ENCODE assay signal across 1 cellular context in genomic region chr6:26592649-26593048, GRCh38.
TF ChIP-seq lines count a peak whose summit lies in the region.

No MANE protein-coding gene starts in this region.

TF ChIP-seq in K562, 482 proteins besides CTCF, POLR2A, EP300 and RAD21:
- no peak for TF ChIP-seq HLTF (IDR thresholded peaks at IDR 0.05)
- TF ChIP-seq ZNF384 (IDR thresholded peaks at IDR 0.05; ENCODE audit: low read depth, low read length) = 0 out of 2 replicates have a peak, but pooled peaks have one; percentile 30
- no peak for TF ChIP-seq ZNF780A (CRISPR knock-in tag; IDR thresholded peaks at IDR 0.05)
- 0 out of 2 replicates have a peak, but pooled peaks have one; percentile 26 for TF ChIP-seq HMBOX1 (IDR thresholded peaks at IDR 0.05)
- TF ChIP-seq PYGO2 (tag; IDR thresholded peaks at IDR 0.05) = no peak
- TF ChIP-seq RB1 (IDR thresholded peaks at IDR 0.05; ENCODE audit: low read depth) = no peak
